28 cellular contexts compared by ENCODE assay signal in genomic region chr14:37888234-37888633, GRCh38.
"Had no signal": no experiment of that assay in that cellular context is flagged by ENCODE, and none has a peak within 500 bp of the region (broad histone marks: within the 10 kb centered on the region; RNA-seq: fewer than 3 reads in every experiment).

No MANE protein-coding gene starts in this region.

- H3K27me3 Mint-ChIP-seq: stimulated activated memory B cell treated with anti-CD40 and anti-IgM and Interleukin-4, amounts not matched to agents 10 μg/mL and 1 μg/mL and 100 μg/mL, for 72 hours; stimulated activated naive B cell treated with anti-CD40 and anti-IgM and Interleukin-4, amounts not matched to agents 10 μg/mL and 1 μg/mL and 100 μg/mL, for 72 hours; type B pancreatic cell had no signal

- H3K9me3 ChIP-seq: stomach, suprapubic skin, testis, thoracic aorta, thyroid gland, tibial artery, tibial nerve, transverse colon, upper lobe of left lung, upper lobe of right lung, uterus, vagina had no signal

- H3K4me3 Mint-ChIP-seq: stimulated activated effector memory CD8-positive, alpha-beta T cell treated with anti-CD3 and anti-CD28 coated beads, Interleukin-12 subunit alpha, Interleukin-12 subunit beta, amount 100 ng/mL, for 72 hours; stimulated activated memory B cell treated with anti-CD40 and anti-IgM and Interleukin-4, amounts not matched to agents 10 μg/mL and 1 μg/mL and 100 μg/mL, for 72 hours; stimulated activated naive B cell treated with anti-CD40 and anti-IgM and Interleukin-4, amounts not matched to agents 10 μg/mL and 1 μg/mL and 100 μg/mL, for 72 hours; stimulated activated naive CD8-positive, alpha-beta T cell treated with anti-CD3 and anti-CD28 coated beads, Interleukin-15, amount 100 ng/mL, for 72 hours; stimulated activated naive CD8-positive, alpha-beta T cell treated with anti-CD3 and anti-CD28 coated beads, Interleukin-15, Interleukin-2, amounts not matched to agents 100 ng/mL and 50 ng/mL, for 24 hours; type B pancreatic cell had no signal

- H3K9me3 Mint-ChIP-seq: stimulated activated naive CD8-positive, alpha-beta T cell treated with anti-CD3 and anti-CD28 coated beads, Interleukin-15, Interleukin-2, amounts not matched to agents 100 ng/mL and 50 ng/mL, for 24 hours had no signal

- DNase-seq: stimulated activated CD4-positive, alpha-beta T cell treated with anti-CD3 and anti-CD28 coated beads, Interleukin-2, amount 100 ng/mL, for 48 hours; stimulated activated CD4-positive, alpha-beta T cell treated with anti-CD3 and anti-CD28 coated beads, Interleukin-4, amount 100 ng/mL, for 1 hour; stimulated activated CD4-positive, alpha-beta T cell treated with anti-CD3 and anti-CD28 coated beads, Interleukin-4, amount 100 ng/mL, for 24 hours; stimulated activated CD4-positive, alpha-beta T cell treated with anti-CD3 and anti-CD28 coated beads, Interleukin-4, amount 100 ng/mL, for 4 hours; stimulated activated CD8-positive, alpha-beta memory T cell treated with anti-CD3 and anti-CD28 coated beads, Interleukin-4, amount 100 ng/mL, for 48 hours; stimulated activated naive B cell treated with anti-CD40 and anti-IgM and Interleukin-4, amounts not matched to agents 10 μg/mL and 1 μg/mL and 100 μg/mL, for 72 hours; stimulated activated naive CD4-positive, alpha-beta T cell; stimulated activated naive CD4-positive, alpha-beta T cell treated with Interleukin-2 at 50 U/mL for 16 hours; stimulated activated naive CD8-positive, alpha-beta T cell treated with anti-CD3 and anti-CD28 coated beads, Interleukin-15, amount 100 ng/mL, for 72 hours; stimulated activated naive CD8-positive, alpha-beta T cell treated with anti-CD3 and anti-CD28 coated beads, Interleukin-15, Interleukin-2, amounts not matched to agents 100 U/mL and 50 U/mL, for 24 hours; stomach; testis; thyroid gland; tibial artery; transverse colon; trophoblast cell; upper lobe of right lung; uterus had no signal

- H3K36me3 ChIP-seq: stomach, suprapubic skin, thoracic aorta, thyroid gland, tibial artery, tibial nerve, transverse colon, upper lobe of left lung, upper lobe of right lung, uterus, vagina had no signal

- H3K4me3 ChIP-seq: stomach, suprapubic skin, testis, thoracic aorta, thyroid gland, tibial artery, tibial nerve, transverse colon, upper lobe of left lung, upper lobe of right lung, uterus, vagina had no signal

- H3K27me3 ChIP-seq: stomach, suprapubic skin, testis, thyroid gland, tibial artery, tibial nerve, transverse colon, upper lobe of left lung, uterus, vagina had no signal

- H3K4me1 ChIP-seq: stomach, suprapubic skin, testis, thyroid gland, tibial artery, tibial nerve, transverse colon, upper lobe of left lung, upper lobe of right lung, uterus, vagina had no signal

- H3K36me3 Mint-ChIP-seq: stimulated activated effector memory CD8-positive, alpha-beta T cell treated with anti-CD3 and anti-CD28 coated beads, Interleukin-12 subunit alpha, Interleukin-12 subunit beta, amount 100 ng/mL, for 72 hours; stimulated activated memory B cell treated with anti-CD40 and anti-IgM and Interleukin-4, amounts not matched to agents 10 μg/mL and 1 μg/mL and 100 μg/mL, for 72 hours; stimulated activated naive B cell treated with anti-CD40 and anti-IgM and Interleukin-4, amounts not matched to agents 10 μg/mL and 1 μg/mL and 100 μg/mL, for 72 hours; type B pancreatic cell had no signal

- H3K4me1 Mint-ChIP-seq: stimulated activated effector memory CD8-positive, alpha-beta T cell treated with anti-CD3 and anti-CD28 coated beads, Interleukin-12 subunit alpha, Interleukin-12 subunit beta, amount 100 ng/mL, for 72 hours; stimulated activated memory B cell treated with anti-CD40 and anti-IgM and Interleukin-4, amounts not matched to agents 10 μg/mL and 1 μg/mL and 100 μg/mL, for 72 hours; stimulated activated naive B cell treated with anti-CD40 and anti-IgM and Interleukin-4, amounts not matched to agents 10 μg/mL and 1 μg/mL and 100 μg/mL, for 72 hours; stimulated activated naive CD8-positive, alpha-beta T cell treated with anti-CD3 and anti-CD28 coated beads, Interleukin-15, amount 100 ng/mL, for 72 hours had no signal

- H3K27ac ChIP-seq: stomach, suprapubic skin, testis, thoracic aorta, thyroid gland, tibial artery, tibial nerve, transverse colon, upper lobe of left lung, upper lobe of right lung, uterus, vagina had no signal

- H3K27ac Mint-ChIP-seq: stimulated activated effector memory CD8-positive, alpha-beta T cell treated with anti-CD3 and anti-CD28 coated beads, Interleukin-12 subunit alpha, Interleukin-12 subunit beta, amount 100 ng/mL, for 72 hours; stimulated activated memory B cell treated with anti-CD40 and anti-IgM and Interleukin-4, amounts not matched to agents 10 μg/mL and 1 μg/mL and 100 μg/mL, for 72 hours; stimulated activated naive B cell treated with anti-CD40 and anti-IgM and Interleukin-4, amounts not matched to agents 10 μg/mL and 1 μg/mL and 100 μg/mL, for 72 hours; stimulated activated naive CD8-positive, alpha-beta T cell treated with anti-CD3 and anti-CD28 coated beads, Interleukin-15, amount 100 ng/mL, for 72 hours; stimulated activated naive CD8-positive, alpha-beta T cell treated with anti-CD3 and anti-CD28 coated beads, Interleukin-15, Interleukin-2, amounts not matched to agents 100 ng/mL and 50 ng/mL, for 24 hours; type B pancreatic cell had no signal

- FAIRE-seq: urothelium cell line had no signal

- ATAC-seq: stimulated activated effector memory CD8-positive, alpha-beta T cell treated with anti-CD3 and anti-CD28 coated beads, Interleukin-12 subunit alpha, Interleukin-12 subunit beta, amount 100 ng/mL, for 72 hours; stimulated activated memory B cell treated with anti-CD40 and anti-IgM and Interleukin-4, amounts not matched to agents 10 μg/mL and 1 μg/mL and 100 μg/mL, for 72 hours; stimulated activated naive B cell treated with anti-CD40 and anti-IgM and Interleukin-4, amounts not matched to agents 10 μg/mL and 1 μg/mL and 100 μg/mL, for 72 hours; stimulated activated naive CD8-positive, alpha-beta T cell treated with anti-CD3 and anti-CD28 coated beads, Interleukin-15, amount 100 ng/mL, for 72 hours; stimulated activated naive CD8-positive, alpha-beta T cell treated with anti-CD3 and anti-CD28 coated beads, Interleukin-15, Interleukin-2, amounts not matched to agents 100 U/mL and 50 U/mL, for 24 hours; upper lobe of right lung had no signal
